Comparison of ENCODE assay signal across 1 cellular context in genomic region chr1:27563407-27564263, GRCh38.
TF ChIP-seq lines count a peak whose summit lies in the region.

No MANE protein-coding gene starts in this region.

TF ChIP-seq in HepG2, 621 proteins besides CTCF, POLR2A, EP300 and RAD21 (continued from another document and continues in another):
- TF ChIP-seq NRL (CRISPR knock-in tag; IDR thresholded peaks at IDR 0.05; ENCODE audit: borderline replicate concordance) (peak; percentile 52), ERF (CRISPR knock-in tag; IDR thresholded peaks at IDR 0.05) (peak; percentile 93), CREM (IDR thresholded peaks at IDR 0.05) (peak; percentile 65; the same call in 1 of the 2 replicates), CREM (CRISPR knock-in tag; IDR thresholded peaks at IDR 0.05) (no peak), HMG20B (CRISPR knock-in tag; conservative IDR thresholded peaks at IDR 0.05) (peak; percentile 84), FOXJ3 (CRISPR knock-in tag; IDR thresholded peaks at IDR 0.05; ENCODE audit: borderline replicate concordance) (peak; percentile 64; the same call in 1 of the 2 replicates), ZNF136 (CRISPR knock-in tag; IDR thresholded peaks at IDR 0.05; ENCODE audit: low read depth) (0 out of 2 replicates have a peak, but pooled peaks have one; percentile 52), KDM6A (CRISPR knock-in tag; IDR thresholded peaks at IDR 0.05; ENCODE audit: low read depth) (peak; percentile 92), U2AF2 (IDR thresholded peaks at IDR 0.05; ENCODE audit: low read depth, low read length) (no peak), ZNF883 (CRISPR knock-in tag; IDR thresholded peaks at IDR 0.05; ENCODE audit: not compliant biosample characterization) (no peak), GPBP1L1 (CRISPR knock-in tag; IDR thresholded peaks at IDR 0.05) (no peak), TEAD2 (CRISPR knock-in tag; IDR thresholded peaks at IDR 0.05) (no peak), ZNF264 (CRISPR knock-in tag; IDR thresholded peaks at IDR 0.05) (peak; percentile 83), IKZF5 (CRISPR knock-in tag; IDR thresholded peaks at IDR 0.05) (peak; percentile 99), SCMH1 (CRISPR knock-in tag; IDR thresholded peaks at IDR 0.05; ENCODE audit: borderline replicate concordance) (no peak), ZBTB39 (CRISPR knock-in tag; IDR thresholded peaks at IDR 0.05) (no peak), KLF16 (CRISPR knock-in tag; IDR thresholded peaks at IDR 0.05) (peak in 1 of 2 experiments; percentile 93; a peak in 2 of 4 replicates), ZNF10 (CRISPR knock-in tag; IDR thresholded peaks at IDR 0.05; ENCODE audit: borderline replicate concordance, low read depth) (no peak), ZNF326 (CRISPR knock-in tag; IDR thresholded peaks at IDR 0.05; ENCODE audit: borderline replicate concordance) (no peak), TRAFD1 (CRISPR knock-in tag; IDR thresholded peaks at IDR 0.05; ENCODE audit: borderline replicate concordance) (peak; percentile 78; the same call in 1 of the 2 replicates), ZNF563 (CRISPR knock-in tag; IDR thresholded peaks at IDR 0.05) (no peak), ZNF788 (CRISPR knock-in tag; IDR thresholded peaks at IDR 0.05; ENCODE audit: borderline replicate concordance) (peak; percentile 58; the same call in 1 of the 2 replicates), ZNF646 (CRISPR knock-in tag; IDR thresholded peaks at IDR 0.05) (peak; percentile 84), ZFX (CRISPR knock-in tag; IDR thresholded peaks at IDR 0.05; ENCODE audit: low read depth) (peak; percentile 77), RORA (CRISPR knock-in tag; IDR thresholded peaks at IDR 0.05) (no peak), TERF1 (CRISPR knock-in tag; IDR thresholded peaks at IDR 0.05) (no peak), ZNF558 (CRISPR knock-in tag; IDR thresholded peaks at IDR 0.05; ENCODE audit: borderline replicate concordance) (no peak), SIN3B (IDR thresholded peaks at IDR 0.05; ENCODE audit: low read length) (no peak), NR1H2 (CRISPR knock-in tag; IDR thresholded peaks at IDR 0.05; ENCODE audit: borderline replicate concordance, low read depth) (no peak), ZSCAN30 (CRISPR knock-in tag; IDR thresholded peaks at IDR 0.05) (no peak), MTERF4 (CRISPR knock-in tag; IDR thresholded peaks at IDR 0.05) (no peak), ZBTB37 (CRISPR knock-in tag; IDR thresholded peaks at IDR 0.05) (peak; percentile 95; the same call in 1 of the 2 replicates), MAZ (IDR thresholded peaks at IDR 0.05; ENCODE audit: borderline replicate concordance, low read depth, low read length) (peak; percentile 91; the same call in 1 of the 2 replicates), MAZ (CRISPR knock-in tag; IDR thresholded peaks at IDR 0.05; ENCODE audit: low read depth) (peak; percentile 89), ZNF746 (CRISPR knock-in tag; IDR thresholded peaks at IDR 0.05) (peak; percentile 99), RERE (CRISPR knock-in tag; IDR thresholded peaks at IDR 0.05; ENCODE audit: low read depth) (peak; percentile 83), MAFF (IDR thresholded peaks at IDR 0.05; ENCODE audit: low read depth, low read length) (no peak), ZNF20 (CRISPR knock-in tag; IDR thresholded peaks at IDR 0.05) (no peak)
